10 cellular contexts compared by ENCODE assay signal in the genomic region with DNA sequence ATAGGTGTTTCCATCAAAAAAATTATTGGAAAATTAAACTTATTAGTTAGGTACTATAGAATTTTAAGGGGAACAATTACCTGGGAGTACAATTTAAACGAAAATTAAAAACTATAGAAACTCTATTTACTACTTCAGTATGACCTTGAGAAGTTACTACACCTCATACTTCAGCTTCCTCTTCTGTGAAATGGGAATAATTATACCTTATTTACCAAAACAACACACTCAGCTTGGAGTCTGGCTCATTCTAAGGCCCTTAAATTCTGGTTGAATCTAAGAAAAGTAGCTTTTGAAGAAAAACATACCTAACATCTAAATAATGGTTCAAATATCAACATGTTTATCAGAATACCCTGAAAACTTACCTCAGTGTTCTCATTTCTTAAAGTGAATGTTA. TPM values are rescaled to one million over a fixed set of nuclear protein-coding genes. Genes with fewer than 3 reads are reported as not detected.
DNase-seq lines count a peak whose midpoint lies in the region; ATAC-seq and TF ChIP-seq lines count a peak whose summit lies in the region.
"Had no signal": no experiment of that assay in that cellular context is flagged by ENCODE, and none has a peak within 500 bp of the region (broad histone marks: within the 10 kb centered on the region; RNA-seq: fewer than 3 reads in every experiment).

No MANE protein-coding gene starts in this region.

- H4K20me1 ChIP-seq in fibroblast of lung (ENCODE audit: control insufficient read depth, extremely low read depth, insufficient read depth, low read length): no peaks in the 10 kb centered on the region

- TF ChIP-seq CTCF in fibroblast of lung (conservative IDR thresholded peaks at IDR 0.05 in 1 of 2, IDR thresholded peaks at IDR 0.05 in 1 of 2; ENCODE audit: low read depth in 1 of 2, low read length in 2 of 2): no peak

- peaks cover 7% of the 10 kb centered on the region for H3K4me1 ChIP-seq in fibroblast of lung (ENCODE audit: control insufficient read depth, extremely low read depth, insufficient read depth, low read length)

- no peak for ATAC-seq in T-helper 17 cell
- no peak for ATAC-seq in stimulated activated naive CD8-positive, alpha-beta T cell treated with anti-CD3 and anti-CD28 coated beads, Interleukin-15, amount 100 ng/mL, for 72 hours

- peaks cover 40% of the 10 kb centered on the region for H3K36me3 Mint-ChIP-seq in T-helper 1 cell treated with Interleukin-12 subunit alpha and Interleukin-12 subunit beta and Interleukin-4 antibody, amounts not matched to agents 30 μg/mL and 1 μg/mL, for 36 hours (ENCODE audit: low read depth)
- H3K36me3 Mint-ChIP-seq in T-helper 17 cell (ENCODE audit: low read depth): peaks cover 5% of the 10 kb centered on the region

- H3K4me3 ChIP-seq in fibroblast of lung (replicated peaks in 1 of 4; ENCODE audit: control extremely low read depth in 1 of 4, insufficient read depth in 1 of 4, low read depth in 3 of 4, low read length in 4 of 4): peak overlapping the region; percentile 63 to 91 (median 80)

- H3K27me3 Mint-ChIP-seq in T-helper 1 cell treated with Interleukin-12 subunit alpha and Interleukin-12 subunit beta and Interleukin-4 antibody, amounts not matched to agents 30 μg/mL and 1 μg/mL, for 36 hours (ENCODE audit: low read depth): no peaks in the 10 kb centered on the region
- no peaks in the 10 kb centered on the region for H3K27me3 Mint-ChIP-seq in T-helper 17 cell
- H3K27me3 Mint-ChIP-seq in stimulated activated naive CD8-positive, alpha-beta T cell treated with anti-CD3 and anti-CD28 coated beads, Interleukin-15, amount 100 ng/mL, for 72 hours: no peaks in the 10 kb centered on the region

- H3K27ac ChIP-seq in fibroblast of lung (ENCODE audit: insufficient read depth, low read length): peak overlapping the region; percentile 100

- no peak overlapping the region for H3K9ac ChIP-seq in fibroblast of lung (ENCODE audit: insufficient read depth, low read length)

- H3K79me2 ChIP-seq in fibroblast of lung (ENCODE audit: control insufficient read depth, insufficient read depth, low read length): peaks cover 52% of the 10 kb centered on the region

- peak overlapping the region; percentile 98 for H3K4me3 Mint-ChIP-seq in T-helper 1 cell treated with Interleukin-12 subunit alpha and Interleukin-12 subunit beta and Interleukin-4 antibody, amounts not matched to agents 30 μg/mL and 1 μg/mL, for 36 hours
- peak overlapping the region; percentile 63 for H3K4me3 Mint-ChIP-seq in T-helper 17 cell
- H3K4me3 Mint-ChIP-seq in stimulated activated naive CD8-positive, alpha-beta T cell treated with anti-CD3 and anti-CD28 coated beads, Interleukin-15, amount 100 ng/mL, for 72 hours: peak overlapping the region; percentile 97 to 98

- H3K4me2 ChIP-seq in fibroblast of lung (ENCODE audit: extremely low read depth, insufficient read depth, low read length): peak overlapping the region; percentile 94

- H3K36me3 ChIP-seq in fibroblast of lung (ENCODE audit: control insufficient read depth, insufficient read depth, low read length): peaks cover 12% of the 10 kb centered on the region

- no peak overlapping the region for H2AFZ ChIP-seq in fibroblast of lung (ENCODE audit: low read length)

- no peaks in the 10 kb centered on the region for H3K27me3 ChIP-seq in fibroblast of lung (ENCODE audit: control insufficient read depth, insufficient read depth, low read length)

- peak overlapping the region; percentile 100 for H3K27ac Mint-ChIP-seq in T-helper 1 cell treated with Interleukin-12 subunit alpha and Interleukin-12 subunit beta and Interleukin-4 antibody, amounts not matched to agents 30 μg/mL and 1 μg/mL, for 36 hours
- peak overlapping the region; percentile 97 for H3K27ac Mint-ChIP-seq in T-helper 17 cell
- H3K27ac Mint-ChIP-seq in stimulated activated naive CD8-positive, alpha-beta T cell treated with anti-CD3 and anti-CD28 coated beads, Interleukin-15, amount 100 ng/mL, for 72 hours: peak overlapping the region in 1 of 2 donors; percentile 98

- peaks cover 51% of the 10 kb centered on the region for H3K4me1 Mint-ChIP-seq in T-helper 1 cell treated with Interleukin-12 subunit alpha and Interleukin-12 subunit beta and Interleukin-4 antibody, amounts not matched to agents 30 μg/mL and 1 μg/mL, for 36 hours (ENCODE audit: low read depth)
- peaks cover 35% of the 10 kb centered on the region for H3K4me1 Mint-ChIP-seq in T-helper 17 cell
- peaks cover 59% of the 10 kb centered on the region for H3K4me1 Mint-ChIP-seq in stimulated activated naive CD8-positive, alpha-beta T cell treated with anti-CD3 and anti-CD28 coated beads, Interleukin-15, amount 100 ng/mL, for 72 hours

- DNase-seq in T-helper 1 cell (no peak), T-helper 17 cell (no peak), fibroblast of lung (ENCODE audit: low read depth in 2 of 2) (no peak), NCI-H187 treated with DMSO at 0.1 percent for 48 hours (lab: John Stamatoyannopoulos, UW) (no peak), cortex of kidney (lab: John Stamatoyannopoulos, UW) (no peak)
- DNase-seq in stimulated activated naive CD8-positive, alpha-beta T cell treated with anti-CD3 and anti-CD28 coated beads, Interleukin-15, amount 100 ng/mL, for 72 hours: no peak
- no peak for DNase-seq in activated CD4-positive, CD25-positive, alpha-beta regulatory T cell treated with anti-CD3 and anti-CD28 coated beads, Interleukin-2, amount 50 U/mL, for 72 hours
- DNase-seq: GOT3, NCI-H774 had no signal

- H3K9me3 Mint-ChIP-seq in T-helper 1 cell treated with Interleukin-12 subunit alpha and Interleukin-12 subunit beta and Interleukin-4 antibody, amounts not matched to agents 30 μg/mL and 1 μg/mL, for 36 hours: no peaks in the 10 kb centered on the region
- peaks cover 0 to 5% of the 10 kb centered on the region in 2 donors for H3K9me3 Mint-ChIP-seq in stimulated activated naive CD8-positive, alpha-beta T cell treated with anti-CD3 and anti-CD28 coated beads, Interleukin-15, amount 100 ng/mL, for 72 hours

- H3K9me3 ChIP-seq in T-helper 17 cell (ENCODE audit: control insufficient read depth, low read length, poor library complexity, severe bottlenecking): no peaks in the 10 kb centered on the region
- H3K9me3 ChIP-seq in fibroblast of lung (ENCODE audit: control insufficient read depth, insufficient read depth, low read depth, low read length): no peaks in the 10 kb centered on the region

RNA-seq across cellular contexts. Expression of a gene that starts 2.7 kb away (rescaled TPM):
- total RNA-seq in T-helper 17 cell: 10 to 100 TPM; 61.9 to 71.6 TPM
- 77.8 and 117 TPM in 2 replicates for total RNA-seq in fibroblast of lung
- 64.2 and 123 TPM in 2 replicates for polyA plus RNA-seq in fibroblast of lung
- polyA plus RNA-seq in fibroblast of lung (2012): 57.6 and 87.3 TPM in 2 replicates
- polyA minus RNA-seq in fibroblast of lung (ENCODE audit: low replicate concordance): 8.3 and 18.8 TPM in 2 replicates
